ENCODE assay signal across 7 cellular contexts in genomic region chr15:90558182-90558581, GRCh38. TPM values are rescaled to one million over a fixed set of nuclear protein-coding genes. Genes with fewer than 3 reads are reported as not detected.
DNase-seq lines count a peak whose midpoint lies in the region; ATAC-seq and FAIRE-seq lines count a peak whose summit lies in the region.

No MANE protein-coding gene starts in this region.

- peak overlapping the region; percentile 1 to 29 for H3K9ac ChIP-seq in stomach smooth muscle (ENCODE audit: low read length in 2 of 2)

- peaks cover 53% of the 10 kb centered on the region for H3K4me1 Mint-ChIP-seq in activated T-helper 17 cell treated with anti-CD3 and anti-CD28 coated beads, Interleukin-2, amount 50 U/mL, for 72 hours

- H3K4me3 Mint-ChIP-seq in activated T-helper 17 cell treated with anti-CD3 and anti-CD28 coated beads, Interleukin-2, amount 50 U/mL, for 72 hours, result no peak overlapping the region

- H3K27ac Mint-ChIP-seq in activated T-helper 17 cell treated with anti-CD3 and anti-CD28 coated beads, Interleukin-2, amount 50 U/mL, for 72 hours, result peak overlapping the region; percentile 18

- FAIRE-seq in RCC 7860 (lab: Jason Lieb, UNC) (no peak), HTR-8/SVneo (lab: Jason Lieb, UNC) (no peak)

- DNase-seq in M059J (ENCODE audit: low read depth) (peak; percentile 7), iris pigment epithelial cell (ENCODE audit: low read depth) (peak; percentile 22), RCC 7860 (ENCODE audit: low spot score) (no peak), HTR-8/SVneo (ENCODE audit: insufficient read length, low spot score) (no peak), activated T-cell treated with anti-CD3 and anti-CD28 coated beads for 4 hours (no peak)

- H3K4me1 ChIP-seq in stomach smooth muscle (ENCODE audit: control insufficient read depth, insufficient read depth, low read length), result peaks cover 63% of the 10 kb centered on the region

- no peaks in the 10 kb centered on the region for H3K9me3 ChIP-seq in stomach smooth muscle (ENCODE audit: control insufficient read depth in 2 of 2, low read length in 2 of 2)

- peaks cover 38% of the 10 kb centered on the region for H3K36me3 Mint-ChIP-seq in activated T-helper 17 cell treated with anti-CD3 and anti-CD28 coated beads, Interleukin-2, amount 50 U/mL, for 72 hours (ENCODE audit: low read depth)

- no peaks in the 10 kb centered on the region for H3K36me3 ChIP-seq in stomach smooth muscle (ENCODE audit: control insufficient read depth in 2 of 2, insufficient read depth in 2 of 2, low read length in 2 of 2)

- peak overlapping the region; percentile 83 for H3K27ac ChIP-seq in stomach smooth muscle (ENCODE audit: low read length)

- no peak overlapping the region for H3K4me3 ChIP-seq in stomach smooth muscle (ENCODE audit: low read length in 2 of 2)

- no peaks in the 10 kb centered on the region for H3K9me3 Mint-ChIP-seq in activated T-helper 17 cell treated with anti-CD3 and anti-CD28 coated beads, Interleukin-2, amount 50 U/mL, for 72 hours

- no peaks in the 10 kb centered on the region for H3K27me3 Mint-ChIP-seq in activated T-helper 17 cell treated with anti-CD3 and anti-CD28 coated beads, Interleukin-2, amount 50 U/mL, for 72 hours

- no peaks in the 10 kb centered on the region for H3K27me3 ChIP-seq in stomach smooth muscle (ENCODE audit: control insufficient read depth in 1 of 2, insufficient read depth in 2 of 2, low read length in 2 of 2)

- ATAC-seq in activated T-helper 17 cell treated with anti-CD3 and anti-CD28 coated beads, Interleukin-2, amount 50 U/mL, for 72 hours (replicated peaks), result no peak

RNA-seq across cellular contexts. Expression of gene CRTC3, which starts 28.5 kb away (rescaled TPM):
- total RNA-seq in M059J (2014; rRNA removed; shearing (Covaris generic)), result 8.0 and 12.0 TPM in 2 replicates
- total RNA-seq in activated T-helper 17 cell treated with anti-CD3 and anti-CD28 coated beads, Interleukin-2, amount 50 U/mL, for 72 hours, result 10 to 100 TPM; 50.6 to 61.0 TPM

Comparison
In these comparisons a context has a peak if more than half of its experiments do, and no peak if none do; other contexts are left out.
1. DNase-seq: peak in M059J (single experiment) and iris pigment epithelial cell (single experiment); none in RCC 7860 (single experiment), HTR-8/SVneo (single experiment) and activated T-cell treated with anti-CD3 and anti-CD28 coated beads for 4 hours (single experiment).